23 cellular contexts compared by ENCODE assay signal in the genomic region with DNA sequence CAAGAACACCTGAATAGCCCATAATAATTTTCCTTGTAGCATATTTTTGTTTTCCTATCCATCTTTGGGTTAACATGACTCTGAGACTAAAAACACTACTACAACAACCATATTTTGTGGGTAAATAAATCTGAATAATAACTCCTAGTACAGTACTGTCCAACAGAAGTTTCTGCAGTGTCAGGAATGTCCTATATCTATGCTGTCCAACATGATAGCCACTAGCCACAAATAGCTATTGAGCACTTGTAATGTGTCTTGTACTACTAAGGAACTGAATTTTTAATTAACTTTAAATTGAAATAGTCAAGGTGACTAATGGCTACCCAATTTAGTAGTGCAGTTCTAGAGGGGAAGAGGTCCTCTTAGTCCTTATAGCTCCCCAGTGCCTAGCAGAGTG.
"Had no signal": no experiment of that assay in that cellular context is flagged by ENCODE, and none has a peak within 500 bp of the region (broad histone marks: within the 10 kb centered on the region; RNA-seq: fewer than 3 reads in every experiment).

No MANE protein-coding gene starts in this region.

- H3K4me3 ChIP-seq: coronary artery, dorsolateral prefrontal cortex, esophagus muscularis mucosa, gastroesophageal sphincter, hepatocyte, left lung, lower lobe of right lung, mucosa of descending colon had no signal

- ATAC-seq: foreskin keratinocyte, gastroesophageal sphincter, left lung, lower lobe of right lung, mucosa of descending colon had no signal

- H3K4me1 ChIP-seq: esophagus muscularis mucosa, foreskin keratinocyte, gastroesophageal sphincter, left lung, lower lobe of right lung had no signal

- H3K4me2 ChIP-seq: hepatocyte had no signal

- H3K27me3 ChIP-seq: dorsolateral prefrontal cortex, esophagus muscularis mucosa, foreskin keratinocyte, gastroesophageal sphincter, hepatocyte, left lung had no signal

- H3K27ac ChIP-seq: coronary artery, dorsolateral prefrontal cortex, esophagus muscularis mucosa, foreskin keratinocyte, gastroesophageal sphincter, hepatocyte, left lung, lower lobe of right lung had no signal

- H3K9me3 ChIP-seq: esophagus muscularis mucosa, gastroesophageal sphincter, left lung, lower lobe of right lung, mucosa of descending colon had no signal

- H2AFZ ChIP-seq: hepatocyte had no signal

- FAIRE-seq: colon, endothelial cell of umbilical vein, frontal cortex, kidney had no signal

- DNase-seq: dermis blood vessel endothelial cell; dorsolateral prefrontal cortex; effector CD4-positive, alpha-beta T cell; effector memory CD4-positive, alpha-beta T cell; head of caudate nucleus; hypothalamus; immature natural killer cell; islet precursor cell; kidney; kidney glomerular epithelial cell; left lung; lower lobe of right lung; mesenchymal stem cell; mucosa of descending colon; naive B cell had no signal

- H3K79me2 ChIP-seq: hepatocyte had no signal

- H3K36me3 ChIP-seq: esophagus muscularis mucosa, gastroesophageal sphincter, left lung, lower lobe of right lung had no signal
